Comparison of ENCODE assay signal across 12 cellular contexts in the genomic region with DNA sequence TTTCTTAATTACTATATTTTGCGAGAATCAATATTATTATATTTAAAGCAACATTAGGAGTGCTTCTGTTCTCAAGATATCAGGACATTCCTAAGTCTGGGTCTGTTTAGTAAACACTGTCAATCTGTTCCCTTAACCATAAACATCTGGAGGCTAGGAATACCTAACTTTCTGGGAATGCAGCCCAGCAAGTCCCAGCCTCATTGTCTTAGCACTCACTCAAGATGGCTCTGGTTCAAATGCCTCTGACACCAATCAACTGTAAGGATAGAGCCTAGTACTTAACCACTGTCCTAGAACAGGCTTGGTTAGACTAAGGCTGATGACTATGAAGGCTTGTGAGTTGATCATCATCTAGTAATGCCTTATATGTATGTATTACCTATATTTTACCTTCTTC.
DNase-seq lines count a peak whose midpoint lies in the region; ATAC-seq and TF ChIP-seq lines count a peak whose summit lies in the region.
"Had no signal": no experiment of that assay in that cellular context is flagged by ENCODE, and none has a peak within 500 bp of the region (broad histone marks: within the 10 kb centered on the region; RNA-seq: fewer than 3 reads in every experiment).

No MANE protein-coding gene starts in this region.

- H3K4me1 Mint-ChIP-seq in nephron progenitor cell, result peaks cover 5% of the 10 kb centered on the region
- H3K4me1 Mint-ChIP-seq: activated CD4-positive, alpha-beta T cell treated with anti-CD3 and anti-CD28 coated beads, Interleukin-2, amount 10 ng/mL, durations not matched to agents 24 days and 14 days had no signal

- H3K9me3 Mint-ChIP-seq in nephron progenitor cell, result no peaks in the 10 kb centered on the region
- H3K9me3 Mint-ChIP-seq: activated CD4-positive, alpha-beta T cell treated with anti-CD3 and anti-CD28 coated beads, Interleukin-2, amount 10 ng/mL, durations not matched to agents 24 days and 14 days had no signal

- H3K27ac ChIP-seq in HUES64 (ENCODE audit: low read depth, low read length) (peak overlapping the region; percentile 94), upper lobe of left lung (peak overlapping the region; percentile 32 to 76 (median 64))
- H3K27ac ChIP-seq: coronary artery, neutrophil had no signal

- H3K27me3 Mint-ChIP-seq in nephron progenitor cell (ENCODE audit: low read depth, poor library complexity), result peaks cover 9% of the 10 kb centered on the region

- H3K4me3 Mint-ChIP-seq in nephron progenitor cell, result no peak overlapping the region
- H3K4me3 Mint-ChIP-seq: activated CD4-positive, alpha-beta T cell treated with anti-CD3 and anti-CD28 coated beads, Interleukin-2, amount 10 ng/mL, durations not matched to agents 24 days and 14 days had no signal

- H3K4me3 ChIP-seq in HUES64 (ENCODE audit: low read length) (no peak overlapping the region), upper lobe of left lung (peak overlapping the region in 1 of 4 donors; percentile 12)
- H3K4me3 ChIP-seq: coronary artery had no signal

- H3K36me3 ChIP-seq in HUES64 (ENCODE audit: insufficient read depth, low read length) (no peaks in the 10 kb centered on the region), upper lobe of left lung (no peaks in the 10 kb centered on the region)
- H3K36me3 ChIP-seq: neutrophil had no signal

- DNase-seq in dedifferentiated amniotic fluid mesenchymal stem cell (ENCODE audit: extremely low spot score), result peak; percentile 66
- DNase-seq in islet precursor cell, result peak; percentile 86
- DNase-seq in upper lobe of left lung, result no peak
- DNase-seq in stimulated activated CD4-positive, alpha-beta T cell treated with anti-CD3 and anti-CD28 coated beads, Interleukin-4, amount 100 ng/mL, for 4 hours, result no peak
- no peak for DNase-seq in nephron progenitor cell
- DNase-seq: activated CD4-positive, alpha-beta T cell treated with anti-CD3 and anti-CD28 coated beads, Interleukin-2, amount 10 ng/mL, durations not matched to agents 24 days and 14 days; activated naive CD4-positive, alpha-beta T cell; NCI-H526 treated with DMSO at 0.1 percent for 48 hours had no signal

- H3K4me1 ChIP-seq in HUES64 (ENCODE audit: insufficient read depth, low read length) (peaks cover 34% of the 10 kb centered on the region), upper lobe of left lung (peaks cover 45 to 68% (median 49%) of the 10 kb centered on the region in 4 donors)

- TF ChIP-seq CTCF in upper lobe of left lung (IDR thresholded peaks at IDR 0.05) (no peak), nephron progenitor cell (IDR thresholded peaks at IDR 0.05) (no peak)

- TF ChIP-seq POLR2A in upper lobe of left lung (IDR thresholded peaks at IDR 0.05), result no peak

- no CpG with 5 or more reads among the region's 1 CpG for WGBS in HUES64
- WGBS in upper lobe of left lung, 2 donors, result 45 to 64% methylated on average over 1 of the region's 1 CpG

- no peaks in the 10 kb centered on the region for H3K36me3 Mint-ChIP-seq in nephron progenitor cell (ENCODE audit: low read depth)

- H3K27ac Mint-ChIP-seq in nephron progenitor cell, result no peak overlapping the region
- H3K27ac Mint-ChIP-seq: activated CD4-positive, alpha-beta T cell treated with anti-CD3 and anti-CD28 coated beads, Interleukin-2, amount 10 ng/mL, durations not matched to agents 24 days and 14 days had no signal

- 0 out of 2 replicates have a peak overlapping the region, but pooled peaks have one; percentile 42 for H3K9ac ChIP-seq in HUES64 (ENCODE audit: low read depth, low read length)

- ATAC-seq in upper lobe of left lung (ENCODE audit: low FRiP score in 2 of 2), result peak in 1 of 2 donors; percentile 58
- no peak for ATAC-seq in HG03469 (IDR thresholded peaks at IDR 0.05; ENCODE audit: unreplicated experiment)

- no peaks in the 10 kb centered on the region for H3K9me3 ChIP-seq in HUES64 (ENCODE audit: insufficient read depth, low read depth, low read length)
- no peaks in the 10 kb centered on the region for H3K9me3 ChIP-seq in upper lobe of left lung
- H3K9me3 ChIP-seq: neutrophil had no signal

- H3K27me3 ChIP-seq in HUES64 (ENCODE audit: insufficient read depth, low read length), result no peaks in the 10 kb centered on the region
- no peaks in the 10 kb centered on the region for H3K27me3 ChIP-seq in upper lobe of left lung
- H3K27me3 ChIP-seq: neutrophil had no signal

- TF ChIP-seq EP300 in upper lobe of left lung (IDR thresholded peaks at IDR 0.05), result peak in 1 of 4 donors; percentile 59

Comparison
In these comparisons a context has a peak if more than half of its experiments do, and no peak if none do; other contexts are left out.
1. DNase-seq: peak in dedifferentiated amniotic fluid mesenchymal stem cell (single experiment) and islet precursor cell (single experiment); none in upper lobe of left lung (0 of 2), stimulated activated CD4-positive, alpha-beta T cell treated with anti-CD3 and anti-CD28 coated beads, Interleukin-4, amount 100 ng/mL, for 4 hours (0 of 2) and nephron progenitor cell (single experiment).